In the genomic region with DNA sequence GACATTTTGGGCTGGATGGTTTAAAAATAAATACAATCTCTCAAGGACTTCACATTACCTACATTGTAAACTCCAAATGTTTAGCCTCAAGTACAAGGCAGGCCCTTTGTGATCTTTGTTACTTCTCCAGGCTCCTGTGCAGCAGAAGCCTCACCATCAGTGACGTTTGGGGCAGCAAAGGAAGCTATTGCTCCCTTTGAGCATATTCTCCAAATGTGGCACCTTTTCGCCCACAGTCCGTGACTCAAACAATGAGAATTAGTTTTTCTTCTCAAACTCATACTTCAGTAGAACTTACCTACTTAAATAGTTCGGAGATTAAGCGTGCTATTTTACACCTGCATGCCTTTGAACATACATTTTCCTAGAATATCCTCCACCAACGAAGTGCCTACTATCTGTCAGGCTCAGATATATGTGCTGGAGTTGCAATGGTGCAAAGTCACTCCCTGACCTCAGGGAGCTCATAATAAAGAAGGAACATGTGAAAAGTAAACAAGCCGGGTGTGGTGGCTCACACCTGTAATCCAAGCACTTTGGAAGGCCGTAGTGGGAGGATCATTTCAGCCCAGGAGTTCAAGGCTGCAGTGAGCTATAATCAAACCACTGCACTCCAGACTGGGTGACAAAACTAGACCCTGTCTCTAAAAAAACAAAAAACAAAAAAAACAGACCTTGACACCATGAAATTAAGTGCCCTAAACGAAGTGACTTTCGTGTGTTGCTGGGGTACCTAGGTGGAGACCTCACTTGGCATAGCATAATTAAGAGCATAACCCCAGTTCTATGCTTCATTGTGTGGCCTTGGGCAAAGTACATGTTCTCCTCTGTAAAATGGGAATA, we compare ENCODE assay signal across 8 cellular contexts. TPM values are rescaled to one million over a fixed set of nuclear protein-coding genes. Genes with fewer than 3 reads are reported as not detected.
DNase-seq lines count a peak whose midpoint lies in the region; ATAC-seq, FAIRE-seq and TF ChIP-seq lines count a peak whose summit lies in the region.

No MANE protein-coding gene starts in this region.

- no peaks in the 10 kb centered on the region for H3K27me3 ChIP-seq in CD4-positive, CD25-positive, alpha-beta regulatory T cell (ENCODE audit: control insufficient read depth, insufficient read depth, low read length)
- H3K27me3 ChIP-seq in OCI-LY1 (ENCODE audit: insufficient read depth, low read length) (no peaks in the 10 kb centered on the region), endocrine pancreas (ENCODE audit: control insufficient read depth, insufficient read depth, low read length) (no peaks in the 10 kb centered on the region)

- no peak for TF ChIP-seq POLR2A in GM12891 (IDR thresholded peaks at IDR 0.05; ENCODE audit: low read depth, low read length)

- H3K9me3 ChIP-seq in CD4-positive, CD25-positive, alpha-beta regulatory T cell (ENCODE audit: control insufficient read depth in 2 of 2, low read length in 2 of 2): no peaks in the 10 kb centered on the region
- H3K9me3 ChIP-seq in OCI-LY1 (ENCODE audit: low read length): no peaks in the 10 kb centered on the region
- no peaks in the 10 kb centered on the region for H3K9me3 ChIP-seq in endocrine pancreas (ENCODE audit: control insufficient read depth, low read length)

- DNase-seq in CD4-positive, CD25-positive, alpha-beta regulatory T cell: no peak
- DNase-seq in osteocyte (ENCODE audit: extremely low spot score, unreplicated experiment) (no peak), GM12891 (ENCODE audit: insufficient read length, low spot score) (no peak)
- DNase-seq in stimulated activated CD8-positive, alpha-beta memory T cell treated with anti-CD3 and anti-CD28 coated beads, Interleukin-4, amount 100 ng/mL, for 48 hours: no peak

- H3K79me2 ChIP-seq in OCI-LY1 (ENCODE audit: insufficient read depth, low read length): peaks cover 18% of the 10 kb centered on the region

- peaks cover 12 to 54% (median 30%) of the 10 kb centered on the region in 4 donors for H3K4me1 Mint-ChIP-seq in CD4-positive, CD25-positive, alpha-beta regulatory T cell
- H3K4me1 Mint-ChIP-seq in osteocyte (ENCODE audit: unreplicated experiment): peaks cover 43% of the 10 kb centered on the region

- H3K9me2 ChIP-seq in OCI-LY1 (ENCODE audit: low read depth, low read length): no peaks in the 10 kb centered on the region

- no peaks in the 10 kb centered on the region for H3K9me3 Mint-ChIP-seq in CD4-positive, CD25-positive, alpha-beta regulatory T cell
- H3K9me3 Mint-ChIP-seq in osteocyte (ENCODE audit: unreplicated experiment): no peaks in the 10 kb centered on the region

- FAIRE-seq in GM12891 (lab: Jason Lieb, UNC): no peak

- peak overlapping the region; percentile 80 for H3K27ac ChIP-seq in CD4-positive, CD25-positive, alpha-beta regulatory T cell (ENCODE audit: insufficient read depth, low read length, poor library complexity, severe bottlenecking)
- H3K27ac ChIP-seq in OCI-LY1 (ENCODE audit: low read depth, low read length, poor library complexity, severe bottlenecking): no peak overlapping the region

- peak overlapping the region in 2 of 3 donors; percentile 98 to 99 for H3K27ac Mint-ChIP-seq in CD4-positive, CD25-positive, alpha-beta regulatory T cell
- H3K27ac Mint-ChIP-seq in osteocyte (ENCODE audit: unreplicated experiment): peak overlapping the region; percentile 99

- peak overlapping the region; percentile 90 for H3K4me3 ChIP-seq in CD4-positive, CD25-positive, alpha-beta regulatory T cell (ENCODE audit: low read depth, low read length)
- H3K4me3 ChIP-seq in OCI-LY1 (ENCODE audit: low read depth, low read length, poor library complexity, severe bottlenecking) (peak overlapping the region; percentile 73), endocrine pancreas (ENCODE audit: control insufficient read depth, insufficient read depth, low read length) (peak overlapping the region; percentile 76)

- peaks cover 7% of the 10 kb centered on the region for H3K27me3 Mint-ChIP-seq in CD4-positive, CD25-positive, alpha-beta regulatory T cell
- no peaks in the 10 kb centered on the region for H3K27me3 Mint-ChIP-seq in osteocyte (ENCODE audit: unreplicated experiment)

- TF ChIP-seq CTCF in OCI-LY1 (IDR thresholded peaks at IDR 0.05; ENCODE audit: low read length) (no peak), osteocyte (IDR thresholded peaks at IDR 0.05) (no peak)

- peaks cover 18% of the 10 kb centered on the region for H3K36me3 ChIP-seq in CD4-positive, CD25-positive, alpha-beta regulatory T cell (ENCODE audit: control insufficient read depth, insufficient read depth, low read length)
- H3K36me3 ChIP-seq in OCI-LY1 (ENCODE audit: insufficient read depth, low read length) (peaks cover 31% of the 10 kb centered on the region), endocrine pancreas (ENCODE audit: control insufficient read depth, insufficient read depth, low read length) (no peaks in the 10 kb centered on the region)

- peaks cover 36% of the 10 kb centered on the region for H3K4me1 ChIP-seq in CD4-positive, CD25-positive, alpha-beta regulatory T cell (ENCODE audit: control insufficient read depth, insufficient read depth, low read length, poor library complexity, severe bottlenecking)
- H3K4me1 ChIP-seq in OCI-LY1 (ENCODE audit: insufficient read depth, low read length, severe bottlenecking) (peaks cover 35% of the 10 kb centered on the region), endocrine pancreas (ENCODE audit: control insufficient read depth, insufficient read depth, low read length) (peaks cover 7% of the 10 kb centered on the region)

- H4K20me1 ChIP-seq in OCI-LY1 (ENCODE audit: insufficient read depth, low read length): no peaks in the 10 kb centered on the region

- peak overlapping the region; percentile 89 to 100 (median 100) for H3K4me3 Mint-ChIP-seq in CD4-positive, CD25-positive, alpha-beta regulatory T cell
- peak overlapping the region; percentile 100 for H3K4me3 Mint-ChIP-seq in osteocyte (ENCODE audit: unreplicated experiment)

- peaks cover 25% of the 10 kb centered on the region for H3K36me3 Mint-ChIP-seq in CD4-positive, CD25-positive, alpha-beta regulatory T cell
- H3K36me3 Mint-ChIP-seq in osteocyte (ENCODE audit: unreplicated experiment): peaks cover 13% of the 10 kb centered on the region

- H3K9ac ChIP-seq in OCI-LY1 (ENCODE audit: low read length): peak overlapping the region; percentile 75
- H3K9ac ChIP-seq in endocrine pancreas (ENCODE audit: control insufficient read depth, insufficient read depth, low read length): peak overlapping the region; percentile 62

- no peak overlapping the region for H2AFZ ChIP-seq in OCI-LY1 (ENCODE audit: low read length)

- no peak for ATAC-seq in CD4-positive, CD25-positive, alpha-beta regulatory T cell (ENCODE audit: low read depth in 2 of 2)
- ATAC-seq in GM21423 (IDR thresholded peaks at IDR 0.05; ENCODE audit: unreplicated experiment): no peak
- ATAC-seq in HG03521 (IDR thresholded peaks at IDR 0.05; ENCODE audit: unreplicated experiment): no peak

- H3F3A ChIP-seq in OCI-LY1 (ENCODE audit: insufficient read depth, low read length): no peaks in the 10 kb centered on the region

- H3K4me2 ChIP-seq in OCI-LY1 (ENCODE audit: low read length): peak overlapping the region; percentile 73

TF ChIP-seq in GM12891, 5 proteins besides CTCF, POLR2A, EP300 and RAD21:
- TF ChIP-seq PAX5 (IDR thresholded peaks at IDR 0.05; ENCODE audit: insufficient read depth, low read length, severe bottlenecking) (no peak), POLR2AphosphoS5 (IDR thresholded peaks at IDR 0.05; ENCODE audit: low read depth, low read length) (no peak), POU2F2 (IDR thresholded peaks at IDR 0.05; ENCODE audit: low read depth, low read length) (no peak), TAF1 (IDR thresholded peaks at IDR 0.05; ENCODE audit: low read depth, low read length) (no peak), SPI1 (IDR thresholded peaks at IDR 0.05; ENCODE audit: low read depth, low read length) (no peak)

RNA-seq across cellular contexts. Expression of gene ABCF2, which starts 1.2 kb away (rescaled TPM):
- 16.3 TPM for total RNA-seq in CD4-positive, CD25-positive, alpha-beta regulatory T cell
- 10 to 100 TPM; 25.9 to 31.4 (median 29.7) TPM for polyA plus RNA-seq in CD4-positive, CD25-positive, alpha-beta regulatory T cell
- 43.9 and 47.5 TPM in 2 replicates for total RNA-seq in osteocyte
- 29.6 TPM for polyA plus RNA-seq in GM12891 (2012; ENCODE audit: low read depth, missing spikeins)

RNA-seq across cellular contexts. Expression of gene CHPF2, which starts 4.0 kb away (rescaled TPM):
- total RNA-seq in CD4-positive, CD25-positive, alpha-beta regulatory T cell: 38.8 TPM
- 10 to 100 TPM; 18.8 to 24.8 (median 23.0) TPM for polyA plus RNA-seq in CD4-positive, CD25-positive, alpha-beta regulatory T cell
- 89.5 and 93.2 TPM in 2 replicates for total RNA-seq in osteocyte
- 17.7 TPM for polyA plus RNA-seq in GM12891 (2012; ENCODE audit: low read depth, missing spikeins)

RNA-seq across cellular contexts. Expression of gene H2BK1, which starts 18.0 kb away (rescaled TPM):
- 3.8 TPM for total RNA-seq in CD4-positive, CD25-positive, alpha-beta regulatory T cell
- not detected for polyA plus RNA-seq in CD4-positive, CD25-positive, alpha-beta regulatory T cell
- 1.1 TPM in 1 of 2 replicates, not detected in the other for total RNA-seq in osteocyte
- polyA plus RNA-seq in GM12891 (2012; ENCODE audit: low read depth, missing spikeins): not detected

RNA-seq across cellular contexts. Expression of gene SMARCD3, which starts 20.2 kb away (rescaled TPM):
- total RNA-seq in CD4-positive, CD25-positive, alpha-beta regulatory T cell: 4.7 TPM
- polyA plus RNA-seq in CD4-positive, CD25-positive, alpha-beta regulatory T cell: 1 to 10 TPM; 1.5 to 4.4 (median 2.1) TPM
- total RNA-seq in osteocyte: 88.7 and 96.9 TPM in 2 replicates
- polyA plus RNA-seq in GM12891 (2012; ENCODE audit: low read depth, missing spikeins): 4.5 TPM

RNA-seq across cellular contexts. Expression of gene ASB10, which starts 41.2 kb away (rescaled TPM):
- total RNA-seq in CD4-positive, CD25-positive, alpha-beta regulatory T cell: not detected
- polyA plus RNA-seq in CD4-positive, CD25-positive, alpha-beta regulatory T cell: not detected
- total RNA-seq in osteocyte: not detected in 2 replicates
- polyA plus RNA-seq in GM12891 (2012; ENCODE audit: low read depth, missing spikeins): not detected
